In genomic region chr10:101550965-101551364, GRCh38 we compare ENCODE assay signal across 21 cellular contexts. TPM values are rescaled to one million over a fixed set of nuclear protein-coding genes. Genes with fewer than 3 reads are reported as not detected.
DNase-seq lines count a peak whose midpoint lies in the region; ATAC-seq, FAIRE-seq and TF ChIP-seq lines count a peak whose summit lies in the region.
"Had no signal": no experiment of that assay in that cellular context is flagged by ENCODE, and none has a peak within 500 bp of the region (broad histone marks: within the 10 kb centered on the region; RNA-seq: fewer than 3 reads in every experiment).

No MANE protein-coding gene starts in this region.

- no peaks in the 10 kb centered on the region for H3K4me1 ChIP-seq in GM12878 (ENCODE audit: control insufficient read depth, insufficient read depth, low read length)

- no peak overlapping the region for H3K4me2 ChIP-seq in GM12878 (ENCODE audit: control insufficient read depth, insufficient read depth)

- H3K27ac Mint-ChIP-seq in stimulated activated naive B cell treated with anti-CD40 and anti-IgM and Interleukin-4, amounts not matched to agents 10 μg/mL and 1 μg/mL and 100 μg/mL, for 72 hours, result no peak overlapping the region
- H3K27ac Mint-ChIP-seq: CD8-positive, alpha-beta T cell had no signal

- peaks cover 34% of the 10 kb centered on the region for H3K36me3 Mint-ChIP-seq in activated T-cell treated with anti-CD3 and anti-CD28 coated beads, Interleukin-2, amount 50 U/mL, for 4 hours (ENCODE audit: insufficient read depth)
- H3K36me3 Mint-ChIP-seq in stimulated activated naive B cell treated with anti-CD40 and anti-IgM and Interleukin-4, amounts not matched to agents 10 μg/mL and 1 μg/mL and 100 μg/mL, for 72 hours, result peaks cover 31 to 41% of the 10 kb centered on the region in 2 donors

- H3K79me2 ChIP-seq in GM12878 (ENCODE audit: control insufficient read depth, insufficient read depth, low read length), result no peaks in the 10 kb centered on the region

- no peaks in the 10 kb centered on the region for H4K20me1 ChIP-seq in GM12878 (ENCODE audit: control insufficient read depth, insufficient read depth)

- no peaks in the 10 kb centered on the region for H3K27me3 ChIP-seq in GM12878 (replicated peaks in 1 of 2; ENCODE audit: control insufficient read depth in 2 of 2, insufficient read depth in 2 of 2, low read length in 1 of 2)

- no peaks in the 10 kb centered on the region for H3K9me3 Mint-ChIP-seq in activated T-cell treated with anti-CD3 and anti-CD28 coated beads, Interleukin-2, amount 50 U/mL, for 4 hours
- H3K9me3 Mint-ChIP-seq in stimulated activated naive B cell treated with anti-CD40 and anti-IgM and Interleukin-4, amounts not matched to agents 10 μg/mL and 1 μg/mL and 100 μg/mL, for 72 hours, result no peaks in the 10 kb centered on the region
- H3K9me3 Mint-ChIP-seq: CD8-positive, alpha-beta T cell had no signal

- H3K4me1 Mint-ChIP-seq in activated T-cell treated with anti-CD3 and anti-CD28 coated beads, Interleukin-2, amount 50 U/mL, for 4 hours (ENCODE audit: low read depth), result no peaks in the 10 kb centered on the region
- H3K4me1 Mint-ChIP-seq in stimulated activated naive B cell treated with anti-CD40 and anti-IgM and Interleukin-4, amounts not matched to agents 10 μg/mL and 1 μg/mL and 100 μg/mL, for 72 hours, result no peaks in the 10 kb centered on the region
- H3K4me1 Mint-ChIP-seq: CD14-positive monocyte had no signal

- no peak overlapping the region for H3K27ac ChIP-seq in GM12878 (ENCODE audit: control insufficient read depth, insufficient read depth)
- H3K27ac ChIP-seq: 22Rv1, GM23248, HL-60 had no signal

- RAD21 ChIA-PET in GM12878 (lab: Charles Lee; ENCODE audit: unreplicated experiment), result no interaction called here

- CTCF ChIA-PET in GM12878 (lab: Yijun Ruan, JAX), result interaction anchor here (0.7 to 1.2 kb wide), 3 partner anchors 9 to 20 kb away, joined by 3 read pairs; no protein-coding TSS in a partner anchor

- SMC1A ChIA-PET in GM12878 (lab: Charles Lee; ENCODE audit: uncharacterized antibody, unreplicated experiment), result no interaction called here

- H2AFZ ChIP-seq in GM12878 (ENCODE audit: control insufficient read depth, low read depth, low read length), result no peak overlapping the region
- H2AFZ ChIP-seq: GM23248 had no signal

- intact Hi-C loops in GM12878 (cut with micrococcal nuclease; ENCODE audit: unreplicated experiment), result no loop called here

- H3K4me3 Mint-ChIP-seq in activated T-cell treated with anti-CD3 and anti-CD28 coated beads, Interleukin-2, amount 50 U/mL, for 4 hours, result no peak overlapping the region
- H3K4me3 Mint-ChIP-seq in stimulated activated naive B cell treated with anti-CD40 and anti-IgM and Interleukin-4, amounts not matched to agents 10 μg/mL and 1 μg/mL and 100 μg/mL, for 72 hours, result no peak overlapping the region
- H3K4me3 Mint-ChIP-seq: CD14-positive monocyte; CD8-positive, alpha-beta T cell had no signal

- TF ChIP-seq RAD21 in GM12878 (IDR thresholded peaks at IDR 0.05; ENCODE audit: insufficient read depth, low read depth, low read length), result no peak

- H3K4me3 ChIP-seq in GM12878, result no peak overlapping the region
- H3K4me3 ChIP-seq: GM23248 had no signal

- WGBS in GM12878 (ENCODE audit: insufficient coverage, insufficient replicate concordance, low lambda C conversion rate, missing lambda C conversion rate), result 95% methylated on average over 2 of the region's 2 CpGs

- no peak for TF ChIP-seq CTCF in GM12878 (IDR thresholded peaks at IDR 0.05 in 2 of 3, conservative IDR thresholded peaks at IDR 0.05 in 1 of 3; ENCODE audit: control insufficient read depth in 2 of 3, extremely low read depth in 1 of 3, insufficient read depth in 1 of 3, low read depth in 3 of 3, low read length in 3 of 3)

- no peak for DNase-seq in activated CD4-positive, CD25-positive, alpha-beta regulatory T cell treated with anti-CD3 and anti-CD28 coated beads, Interleukin-2, amount 50 U/mL, for 72 hours
- no peak for DNase-seq in activated T-cell treated with anti-CD3 and anti-CD28 coated beads, Interleukin-2, amount 50 U/mL, for 4 hours
- DNase-seq in activated T-cell treated with anti-CD3 and anti-CD28 coated beads, Interleukin-2, amount 50 U/mL, for 1 hour, result no peak
- DNase-seq in GM12878 (ENCODE audit: low read depth, low spot score) (no peak), GM03348 (ENCODE audit: low spot score) (no peak)
- DNase-seq in stimulated activated naive B cell treated with anti-CD40 and anti-IgM and Interleukin-4, amounts not matched to agents 10 μg/mL and 1 μg/mL and 100 μg/mL, for 72 hours, result no peak
- DNase-seq: CD8-positive, alpha-beta T cell; COR-L47; DMS153; DMS79 treated with DMSO at 0.1 percent for 48 hours; EL; GM23248 had no signal

- POLR2A ChIA-PET in GM12878 (lab: Charles Lee), result no interaction called here

- TF ChIP-seq EP300 in GM12878 (IDR thresholded peaks at IDR 0.05; ENCODE audit: borderline replicate concordance in 1 of 2, control insufficient read depth in 1 of 2, low read depth in 2 of 2, low read length in 2 of 2), result no peak

- peak; percentile 38 to 41 for ATAC-seq in activated CD4-positive, CD25-positive, alpha-beta regulatory T cell treated with anti-CD3 and anti-CD28 coated beads, Interleukin-2, amount 50 U/mL, for 24 hours
- ATAC-seq in activated T-cell treated with anti-CD3 and anti-CD28 coated beads, Interleukin-2, amount 50 U/mL, for 4 hours, result peak; percentile 27 to 59
- ATAC-seq in GM12878, result peak; percentile 37; the same call in 1 of the 3 replicates
- peak; percentile 14 to 25 for ATAC-seq in stimulated activated naive B cell treated with anti-CD40 and anti-IgM and Interleukin-4, amounts not matched to agents 10 μg/mL and 1 μg/mL and 100 μg/mL, for 72 hours (replicated peaks)
- ATAC-seq in HG03196 (IDR thresholded peaks at IDR 0.05; ENCODE audit: unreplicated experiment), result no peak
- ATAC-seq: CD8-positive, alpha-beta T cell; HCT116 had no signal

- BruUV-seq in GM12878 (replicated peaks; lab: Mats Ljungman, UMichigan), result no TSS peak

- no peak overlapping the region for H3K9ac ChIP-seq in GM12878 (ENCODE audit: control insufficient read depth, insufficient read depth, low read length)
- H3K9ac ChIP-seq: GM23248 had no signal

- H3K27me3 Mint-ChIP-seq in activated T-cell treated with anti-CD3 and anti-CD28 coated beads, Interleukin-2, amount 50 U/mL, for 4 hours (ENCODE audit: low read depth), result no peaks in the 10 kb centered on the region
- H3K27me3 Mint-ChIP-seq in stimulated activated naive B cell treated with anti-CD40 and anti-IgM and Interleukin-4, amounts not matched to agents 10 μg/mL and 1 μg/mL and 100 μg/mL, for 72 hours, result no peaks in the 10 kb centered on the region

- no peak for TF ChIP-seq POLR2A in GM12878 (IDR thresholded peaks at IDR 0.05; ENCODE audit: low read depth, low read length)

- no peak for FAIRE-seq in GM12878 (lab: Jason Lieb, UNC)
- FAIRE-seq: D721Med, G401.6, H54 had no signal

- no peaks in the 10 kb centered on the region for H3K9me3 ChIP-seq in GM12878 (replicated peaks; ENCODE audit: control insufficient read depth, insufficient read depth, low read length)

- in situ Hi-C loops in GM12878 (cut with MboI), result no loop called here

- peaks cover 0 to 3% of the 10 kb centered on the region in 2 experiments; a peak in 2 of 4 replicates for H3K36me3 ChIP-seq in GM12878 (ENCODE audit: control insufficient read depth in 2 of 2, insufficient read depth in 2 of 2, low read length in 1 of 2)

TF ChIP-seq in GM12878, 131 proteins besides CTCF, POLR2A, EP300 and RAD21 (continues in another document):
- TF ChIP-seq JUNB (IDR thresholded peaks at IDR 0.05), result peak; percentile 74
- peak; percentile 32; the same call in 1 of the 2 replicates for TF ChIP-seq BCL11A (IDR thresholded peaks at IDR 0.05; ENCODE audit: low read depth, low read length)
- TF ChIP-seq TCF7 (IDR thresholded peaks at IDR 0.05; ENCODE audit: borderline replicate concordance), result peak; percentile 38; the same call in 1 of the 2 replicates

RNA-seq across cellular contexts. Expression of gene POLL, which starts 37.1 kb away (rescaled TPM):
- 10 to 100 TPM; 23.3 to 25.3 (median 24.4) TPM for total RNA-seq in activated T-cell treated with anti-CD3 and anti-CD28 coated beads, Interleukin-2, amount 50 U/mL, for 4 hours
- 52.1 and 58.2 TPM in 2 replicates for total RNA-seq in GM12878 (2013; cell fraction: nucleolus; rRNA removed)
- total RNA-seq in GM12878 (2014; rRNA removed), result 14.7 and 15.0 TPM in 2 replicates
- 9.0 and 9.7 TPM in 2 replicates for total RNA-seq in GM12878 (2014; rRNA removed; fragmentation: Illumina TruSeq; extraction: Trizol)
- 21.6 and 25.4 TPM in 2 replicates for total RNA-seq in GM12878 (2021)
- 9.3 TPM for polyA plus RNA-seq in GM12878 (2011; ENCODE audit: low read depth)
- polyA plus RNA-seq in GM12878 (2011; rRNA removed), result 12.9 and 20.1 TPM in 2 replicates
- polyA plus RNA-seq in GM12878 (2011; cell fraction: cytosol; rRNA removed), result 32.4 and 34.5 TPM in 2 replicates
- 74.3 and 86.8 TPM in 2 replicates for polyA plus RNA-seq in GM12878 (2011; cell fraction: nucleus; rRNA removed)
- 17.3 and 23.8 TPM in 2 replicates for polyA plus RNA-seq in GM12878 (2012)
- polyA plus RNA-seq in GM12878 (2014; fragmentation: Illumina TruSeq; extraction: Trizol), result 10.9 and 12.2 TPM in 2 replicates
- polyA plus RNA-seq in GM12878 (2014; fragmentation: Nextera tagmentation; extraction: Ambion mirVana), result 1 to 10 TPM; 1.5 to 2.1 TPM
- polyA plus RNA-seq in GM12878 (2014; rRNA removed), result 18.9 and 20.7 TPM in 2 replicates
- 10 to 100 TPM; 13.1 to 14.4 TPM for polyA plus RNA-seq in GM12878 (2016; fragmentation: Nextera tagmentation; extraction: Ambion mirVana)
- polyA minus RNA-seq in GM12878 (2011; rRNA and poly(A)+ RNA removed), result 42.9 and 69.5 TPM in 2 replicates
- 14.5 and 15.6 TPM in 2 replicates for polyA minus RNA-seq in GM12878 (2011; cell fraction: cytosol; rRNA and poly(A)+ RNA removed)
- polyA minus RNA-seq in GM12878 (2011; cell fraction: nucleus; rRNA and poly(A)+ RNA removed), result 23.5 and 34.8 TPM in 2 replicates

RNA-seq across cellular contexts. Expression of gene DPCD, which starts 37.2 kb away (rescaled TPM):
- 10 to 100 TPM in 1 of 3 donors, 1 to 10 TPM in 2; 8.5 to 12.2 (median 9.7) TPM for total RNA-seq in activated T-cell treated with anti-CD3 and anti-CD28 coated beads, Interleukin-2, amount 50 U/mL, for 4 hours
- total RNA-seq in GM12878 (2013; cell fraction: nucleolus; rRNA removed), result 7.4 and 14.2 TPM in 2 replicates
- 16.4 and 17.9 TPM in 2 replicates for total RNA-seq in GM12878 (2014; rRNA removed)
- 17.1 TPM in 2 replicates for total RNA-seq in GM12878 (2014; rRNA removed; fragmentation: Illumina TruSeq; extraction: Trizol)
- 9.7 and 13.0 TPM in 2 replicates for total RNA-seq in GM12878 (2021)
- polyA plus RNA-seq in GM12878 (2011; ENCODE audit: low read depth), result 24.9 TPM
- 35.1 and 37.2 TPM in 2 replicates for polyA plus RNA-seq in GM12878 (2011; rRNA removed)
- 28.2 and 36.0 TPM in 2 replicates for polyA plus RNA-seq in GM12878 (2011; cell fraction: cytosol; rRNA removed)
- 13.3 and 20.0 TPM in 2 replicates for polyA plus RNA-seq in GM12878 (2011; cell fraction: nucleus; rRNA removed)
- polyA plus RNA-seq in GM12878 (2012), result 23.8 and 25.3 TPM in 2 replicates
- polyA plus RNA-seq in GM12878 (2014; fragmentation: Illumina TruSeq; extraction: Trizol), result 17.1 and 21.6 TPM in 2 replicates
- 10 to 100 TPM; 39.9 to 50.9 TPM for polyA plus RNA-seq in GM12878 (2014; fragmentation: Nextera tagmentation; extraction: Ambion mirVana)
- 13.5 and 16.0 TPM in 2 replicates for polyA plus RNA-seq in GM12878 (2014; rRNA removed)
- 10 to 100 TPM; 31.1 to 36.2 TPM for polyA plus RNA-seq in GM12878 (2016; fragmentation: Nextera tagmentation; extraction: Ambion mirVana)
- polyA minus RNA-seq in GM12878 (2011; rRNA and poly(A)+ RNA removed), result 11.6 and 13.8 TPM in 2 replicates
- 2.8 and 5.4 TPM in 2 replicates for polyA minus RNA-seq in GM12878 (2011; cell fraction: cytosol; rRNA and poly(A)+ RNA removed)
- polyA minus RNA-seq in GM12878 (2011; cell fraction: nucleus; rRNA and poly(A)+ RNA removed), result 3.4 and 5.5 TPM in 2 replicates
